ENCODE assay signal across 7 cellular contexts in genomic region chr1:154730251-154730650, GRCh38.
A peak's percentile ranks its signal among the peaks of the same experiment; 100 is the strongest.
DNase-seq lines count a peak whose midpoint lies in the region; ATAC-seq and TF ChIP-seq lines count a peak whose summit lies in the region.

No MANE protein-coding gene starts in this region.

- ATAC-seq in heart right ventricle (peak; percentile 42 to 89 (median 71)), HG03571 (IDR thresholded peaks at IDR 0.05; ENCODE audit: unreplicated experiment) (no peak), HG02678 (IDR thresholded peaks at IDR 0.05; ENCODE audit: unreplicated experiment) (no peak), GM19035 (IDR thresholded peaks at IDR 0.05; ENCODE audit: unreplicated experiment) (no peak)

- peak overlapping the region; percentile 51; the same call in 1 of the 2 replicates for H3K4me2 ChIP-seq in OCI-LY3 (ENCODE audit: low read length)

- no peak for TF ChIP-seq POLR2A in stomach (IDR thresholded peaks at IDR 0.05)

- H2AFZ ChIP-seq in OCI-LY3 (ENCODE audit: low read depth, low read length): no peak overlapping the region

- TF ChIP-seq EP300 in stomach (IDR thresholded peaks at IDR 0.05): no peak

- WGBS in heart right ventricle, 2 donors: 70 to 72% methylated on average over 1 of the region's 1 CpG
- 55 to 78% (median 67%) methylated on average over 1 of the region's 1 CpG for WGBS in stomach, 5 donors

- H3K9ac ChIP-seq in HUES6 (ENCODE audit: low read length): no peak overlapping the region
- no peak overlapping the region for H3K9ac ChIP-seq in OCI-LY3 (ENCODE audit: low read length)

- H3K27me3 ChIP-seq in HUES6 (ENCODE audit: control insufficient read depth, insufficient read depth, low read length): no peaks in the 10 kb centered on the region
- H3K27me3 ChIP-seq in OCI-LY3 (ENCODE audit: low read depth, low read length): peaks cover 10% of the 10 kb centered on the region
- H3K27me3 ChIP-seq in heart right ventricle: no peaks in the 10 kb centered on the region
- peaks cover 0 to 5% (median 0%) of the 10 kb centered on the region in 3 donors for H3K27me3 ChIP-seq in stomach

- TF ChIP-seq CTCF in OCI-LY3 (IDR thresholded peaks at IDR 0.05; ENCODE audit: low read depth, low read length): no peak
- no peak for TF ChIP-seq CTCF in heart right ventricle (IDR thresholded peaks at IDR 0.05)
- TF ChIP-seq CTCF in stomach (IDR thresholded peaks at IDR 0.05): no peak

- H3K79me2 ChIP-seq in OCI-LY3 (ENCODE audit: low read length): no peaks in the 10 kb centered on the region

- 0 out of 2 replicates have a peak overlapping the region, but pooled peaks have one; percentile 24 for H3K27ac ChIP-seq in HUES6 (ENCODE audit: low read depth, low read length)
- H3K27ac ChIP-seq in OCI-LY3 (ENCODE audit: low read length): no peak overlapping the region
- H3K27ac ChIP-seq in heart right ventricle: peak overlapping the region in 9 of 10 donors; percentile 43 to 91 (median 87)
- peak overlapping the region in 4 of 5 donors; percentile 59 to 80 (median 74) for H3K27ac ChIP-seq in stomach

- H3K36me3 ChIP-seq in HUES6 (ENCODE audit: control insufficient read depth, insufficient read depth, low read length): no peaks in the 10 kb centered on the region
- no peaks in the 10 kb centered on the region for H3K36me3 ChIP-seq in OCI-LY3 (replicated peaks; ENCODE audit: low read depth, low read length)
- peaks cover 0 to 3% (median 0%) of the 10 kb centered on the region in 9 donors for H3K36me3 ChIP-seq in heart right ventricle
- no peaks in the 10 kb centered on the region for H3K36me3 ChIP-seq in stomach

- H3K4me3 ChIP-seq in HUES6 (ENCODE audit: low read depth, low read length) (no peak overlapping the region), OCI-LY3 (ENCODE audit: low read length) (no peak overlapping the region), heart right ventricle (no peak overlapping the region), stomach (no peak overlapping the region)

- H3K4me1 ChIP-seq in HUES6 (ENCODE audit: control insufficient read depth, insufficient read depth, low read length) (peaks cover 36% of the 10 kb centered on the region), OCI-LY3 (ENCODE audit: low read length) (peaks cover 39% of the 10 kb centered on the region), heart right ventricle (peaks cover 7 to 80% (median 47%) of the 10 kb centered on the region in 9 donors), stomach (peaks cover 4 to 51% (median 30%) of the 10 kb centered on the region in 4 donors)

- peak in 1 of 2 donors; percentile 70 for DNase-seq in heart right ventricle
- DNase-seq in stomach: no peak

- intact Hi-C loops in heart right ventricle (cut with DNase I): loop anchor here in 1 of 10 donors (5.0 kb wide), 1 partner anchor 337 kb away; no protein-coding TSS in a partner anchor
- intact Hi-C loops in stomach (cut with DNase I; ENCODE audit: low total_unique reads): no loop called here

- no peaks in the 10 kb centered on the region for H3K9me3 ChIP-seq in HUES6 (ENCODE audit: control insufficient read depth, insufficient read depth, low read depth, low read length)
- no peaks in the 10 kb centered on the region for H3K9me3 ChIP-seq in OCI-LY3 (ENCODE audit: insufficient read depth, low read length)
- no peaks in the 10 kb centered on the region for H3K9me3 ChIP-seq in heart right ventricle
- H3K9me3 ChIP-seq in stomach: no peaks in the 10 kb centered on the region

- H4K20me1 ChIP-seq in OCI-LY3 (ENCODE audit: insufficient read depth, low read length): no peaks in the 10 kb centered on the region

Comparison
In these comparisons a context has a peak if more than half of its experiments do, and no peak if none do; other contexts are left out.
1. ATAC-seq: peak in heart right ventricle (8 of 8); none in HG03571 (single experiment), HG02678 (single experiment) and GM19035 (single experiment).